Comparison of ENCODE assay signal across 8 cellular contexts in the genomic region with DNA sequence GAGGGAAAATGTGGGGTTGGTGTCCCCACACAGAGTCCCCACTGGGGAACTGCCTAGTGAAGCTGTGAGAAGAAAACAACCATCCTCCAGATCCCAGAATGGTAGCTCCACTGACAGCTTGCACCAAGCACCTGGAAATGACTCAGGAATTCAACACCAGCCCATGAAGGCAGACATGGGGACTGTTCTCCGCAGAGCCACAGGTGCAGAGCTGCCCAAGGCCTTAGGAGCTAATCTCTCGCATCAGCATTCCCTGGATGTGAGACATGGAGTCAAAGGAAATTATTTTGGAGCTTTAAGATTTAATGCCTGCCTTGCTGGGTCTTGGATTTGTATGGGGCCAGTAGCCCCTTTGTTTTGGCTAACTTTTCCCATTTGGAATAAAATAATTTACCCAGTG.
"Had no signal": no experiment of that assay in that cellular context is flagged by ENCODE, and none has a peak within 500 bp of the region (broad histone marks: within the 10 kb centered on the region; RNA-seq: fewer than 3 reads in every experiment).

No MANE protein-coding gene starts in this region.

- H3K9ac ChIP-seq: GM23248 had no signal

- H3K4me1 ChIP-seq: HAP-1 had no signal

- DNase-seq: GM23248, GOT3, H7, H9, HCEC 1CT, HFFc6 had no signal

- H3K4me2 ChIP-seq: GM23338 had no signal

- H3K27ac ChIP-seq: GM23248 had no signal

- H3K4me3 ChIP-seq: GM23248, GM23338, HAP-1 had no signal

- H3K9me3 ChIP-seq: HAP-1 had no signal

- H3K36me3 ChIP-seq: HAP-1 had no signal

- H2AFZ ChIP-seq: GM23248, GM23338 had no signal
